Comparison of ENCODE assay signal across 1 cellular context in genomic region chr9:98185611-98186171, GRCh38.
TF ChIP-seq lines count a peak whose summit lies in the region.

No MANE protein-coding gene starts in this region.

TF ChIP-seq in H1, 55 proteins besides CTCF, POLR2A, EP300 and RAD21:
- TF ChIP-seq NRF1 (IDR thresholded peaks at IDR 0.05; ENCODE audit: low read depth, low read length) (no peak), PHF8 (conservative IDR thresholded peaks at IDR 0.05; ENCODE audit: low read depth, low read length) (no peak), ASH2L (IDR thresholded peaks at IDR 0.05; ENCODE audit: low read length) (no peak), TEAD4 (IDR thresholded peaks at IDR 0.05; ENCODE audit: low read depth, low read length) (no peak), CEBPB (IDR thresholded peaks at IDR 0.05; ENCODE audit: low read depth, low read length) (no peak), SP2 (IDR thresholded peaks at IDR 0.05; ENCODE audit: low read length) (no peak)
- TF ChIP-seq, protein P1, sequence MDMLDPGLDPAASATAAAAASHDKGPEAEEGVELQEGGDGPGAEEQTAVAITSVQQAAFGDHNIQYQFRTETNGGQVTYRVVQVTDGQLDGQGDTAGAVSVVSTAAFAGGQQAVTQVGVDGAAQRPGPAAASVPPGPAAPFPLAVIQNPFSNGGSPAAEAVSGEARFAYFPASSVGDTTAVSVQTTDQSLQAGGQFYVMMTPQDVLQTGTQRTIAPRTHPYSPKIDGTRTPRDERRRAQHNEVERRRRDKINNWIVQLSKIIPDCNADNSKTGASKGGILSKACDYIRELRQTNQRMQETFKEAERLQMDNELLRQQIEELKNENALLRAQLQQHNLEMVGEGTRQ (IDR thresholded peaks at IDR 0.05; ENCODE audit: low read length), result no peak
